ENCODE assay signal across 8 cellular contexts in genomic region chr5:37847978-37848425, GRCh38. TPM values are rescaled to one million over a fixed set of nuclear protein-coding genes. Genes with fewer than 3 reads are reported as not detected.
DNase-seq lines count a peak whose midpoint lies in the region; ATAC-seq, FAIRE-seq and TF ChIP-seq lines count a peak whose summit lies in the region.

No MANE protein-coding gene starts in this region.

- peak; percentile 86 for ATAC-seq in HG02759 (IDR thresholded peaks at IDR 0.05; ENCODE audit: unreplicated experiment)
- ATAC-seq in foreskin keratinocyte = peak; percentile 98

- no peak for FAIRE-seq in D721Med (lab: Jason Lieb, UNC)

- TF ChIP-seq POLR2A in suprapubic skin (IDR thresholded peaks at IDR 0.05) (no peak), esophagus squamous epithelium (IDR thresholded peaks at IDR 0.05) (no peak)

- H3K4me1 ChIP-seq in foreskin keratinocyte = peaks cover 18% of the 10 kb centered on the region
- no peaks in the 10 kb centered on the region for H3K4me1 ChIP-seq in suprapubic skin
- H3K4me1 ChIP-seq in esophagus squamous epithelium = peaks cover 0 to 8% (median 7%) of the 10 kb centered on the region in 3 donors

- TF ChIP-seq CTCF in foreskin keratinocyte (conservative IDR thresholded peaks at IDR 0.05) (peak; percentile 1), suprapubic skin (IDR thresholded peaks at IDR 0.05) (no peak), esophagus squamous epithelium (IDR thresholded peaks at IDR 0.05) (no peak), D721Med (IDR thresholded peaks at IDR 0.05; ENCODE audit: insufficient read depth, missing control alignments) (no peak)

- no peaks in the 10 kb centered on the region for H3K36me3 ChIP-seq in suprapubic skin
- H3K36me3 ChIP-seq in esophagus squamous epithelium = no peaks in the 10 kb centered on the region

- DNase-seq in GDM1 (lab: John Stamatoyannopoulos, UW) = peak; percentile 51
- peak; percentile 69 to 74 for DNase-seq in NCI-H524 (lab: John Stamatoyannopoulos, UW)
- DNase-seq in foreskin keratinocyte = peak; percentile 87 to 91
- DNase-seq in suprapubic skin (ENCODE audit: low spot score in 2 of 2) = no peak
- DNase-seq in esophagus squamous epithelium (lab: John Stamatoyannopoulos, UW) = no peak
- DNase-seq in iPS-NIHi11 (ENCODE audit: low spot score) = no peak
- no peak for DNase-seq in D721Med (ENCODE audit: insufficient read length, low spot score)

- H3K27me3 ChIP-seq in foreskin keratinocyte (no peaks in the 10 kb centered on the region), suprapubic skin (peaks cover 2% of the 10 kb centered on the region), esophagus squamous epithelium (peaks cover 0 to 15% (median 0%) of the 10 kb centered on the region in 4 donors)

- TF ChIP-seq EP300 in suprapubic skin (IDR thresholded peaks at IDR 0.05) = no peak

- intact Hi-C loops in esophagus squamous epithelium (cut with DNase I) = no loop called here

- H3K9me3 ChIP-seq in suprapubic skin = no peaks in the 10 kb centered on the region
- H3K9me3 ChIP-seq in esophagus squamous epithelium = no peaks in the 10 kb centered on the region

- H3K4me3 ChIP-seq in suprapubic skin (no peak overlapping the region), esophagus squamous epithelium (no peak overlapping the region)

- H3K27ac ChIP-seq in foreskin keratinocyte (peak overlapping the region; percentile 23), suprapubic skin (no peak overlapping the region), esophagus squamous epithelium (no peak overlapping the region)

- 56% methylated on average over 3 of the region's 3 CpGs for whole genome bisulfite sequencing in suprapubic skin
- 32 to 34% methylated on average over 3 of the region's 3 CpGs for WGBS in esophagus squamous epithelium, 2 donors

RNA-seq across cellular contexts. Expression of gene GDNF, which starts 8.2 kb away (rescaled TPM):
- total RNA-seq in foreskin keratinocyte (1.1 and 1.7 TPM in 2 replicates), suprapubic skin (1 to 10 TPM in 1 of 4 donors, under 1 TPM in 3; 0.19 to 1.4 (median 0.61) TPM), esophagus squamous epithelium (under 1 TPM in 2 of 4 donors, not detected in 2; 0.30 to 0.95 TPM)
- 0.62 and 1.1 TPM in 2 replicates for polyA plus RNA-seq in foreskin keratinocyte

Comparison
In these comparisons a context has a peak if more than half of its experiments do, and no peak if none do; other contexts are left out.
1. DNase-seq: peak in GDM1 (single experiment), NCI-H524 (2 of 2) and foreskin keratinocyte (2 of 2); none in suprapubic skin (0 of 2), esophagus squamous epithelium (single experiment), iPS-NIHi11 (single experiment) and D721Med (single experiment).